1 cellular context compared by ENCODE assay signal in the genomic region with DNA sequence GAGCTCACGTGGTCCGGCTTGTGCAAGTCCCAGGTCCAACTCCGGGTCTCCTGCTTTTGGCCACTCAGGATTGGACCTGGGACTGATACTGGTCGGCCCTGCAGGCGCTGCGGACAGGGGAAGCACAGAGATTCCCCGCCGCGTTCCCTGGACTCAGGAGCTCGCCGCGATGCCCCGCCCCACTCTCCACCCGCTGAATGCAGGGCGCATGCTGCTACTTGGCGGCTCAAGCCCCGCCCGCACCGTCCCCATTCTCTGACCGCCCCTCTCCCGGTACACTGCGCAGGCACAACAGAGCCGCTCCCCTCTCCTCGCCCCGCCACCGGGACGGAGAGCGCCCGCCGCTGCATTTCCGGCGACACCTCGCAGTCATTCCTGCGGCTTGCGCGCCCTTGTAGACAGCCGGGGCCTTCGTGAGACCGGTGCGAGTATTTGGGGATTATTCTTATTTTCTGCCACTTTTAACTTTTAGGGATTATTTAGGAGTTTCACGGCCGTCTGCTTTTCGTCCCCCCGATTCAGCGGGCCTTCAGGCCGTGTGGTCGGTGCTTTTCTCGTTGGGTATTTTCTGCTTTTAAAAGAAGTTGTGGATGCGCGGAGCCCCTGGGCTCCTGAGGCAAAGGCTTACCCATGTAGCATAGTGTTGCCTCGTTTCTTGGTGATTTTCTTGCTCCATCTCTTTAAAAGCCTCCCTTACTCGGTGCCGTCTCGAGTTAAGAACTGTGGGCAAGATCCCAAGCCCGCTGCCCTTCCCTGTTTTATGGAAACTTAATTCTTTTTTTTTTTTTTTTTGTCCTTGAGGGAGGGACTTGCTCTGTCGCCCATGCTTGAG.
A peak's percentile ranks its signal among the peaks of the same experiment; 100 is the strongest.
TF ChIP-seq lines count a peak whose summit lies in the region.

A gene (plus strand): TSS at position 251 of the 832 bp plus-strand sequence. CDS start 1,544 bp downstream, outside the sequence.

TF ChIP-seq in HepG2, 621 proteins besides CTCF, POLR2A, EP300 and RAD21 (continued from another document and continues in another):
- TF ChIP-seq, protein P1, sequence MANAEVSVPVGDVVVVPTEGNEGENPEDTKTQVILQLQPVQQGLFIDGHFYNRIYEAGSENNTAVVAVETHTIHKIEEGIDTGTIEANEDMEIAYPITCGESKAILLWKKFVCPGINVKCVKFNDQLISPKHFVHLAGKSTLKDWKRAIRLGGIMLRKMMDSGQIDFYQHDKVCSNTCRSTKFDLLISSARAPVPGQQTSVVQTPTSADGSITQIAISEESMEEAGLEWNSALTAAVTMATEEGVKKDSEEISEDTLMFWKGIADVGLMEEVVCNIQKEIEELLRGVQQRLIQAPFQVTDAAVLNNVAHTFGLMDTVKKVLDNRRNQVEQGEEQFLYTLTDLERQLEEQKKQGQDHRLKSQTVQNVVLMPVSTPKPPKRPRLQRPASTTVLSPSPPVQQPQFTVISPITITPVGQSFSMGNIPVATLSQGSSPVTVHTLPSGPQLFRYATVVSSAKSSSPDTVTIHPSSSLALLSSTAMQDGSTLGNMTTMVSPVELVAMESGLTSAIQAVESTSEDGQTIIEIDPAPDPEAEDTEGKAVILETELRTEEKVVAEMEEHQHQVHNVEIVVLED (CRISPR knock-in tag; IDR thresholded peaks at IDR 0.05; ENCODE audit: borderline replicate concordance): peak; percentile 88
- TF ChIP-seq DR1 (CRISPR knock-in tag; IDR thresholded peaks at IDR 0.05) (peak; percentile 74), SIX1 (CRISPR knock-in tag; IDR thresholded peaks at IDR 0.05; ENCODE audit: borderline replicate concordance) (no peak), RNF2 (conservative IDR thresholded peaks at IDR 0.05; ENCODE audit: low read depth) (peak; percentile 46; the same call in 1 of the 2 replicates), NPAS2 (CRISPR knock-in tag; IDR thresholded peaks at IDR 0.05; ENCODE audit: borderline replicate concordance) (0 out of 2 replicates have a peak, but pooled peaks have one; percentile 90), ZNF792 (CRISPR knock-in tag; IDR thresholded peaks at IDR 0.05) (peak; percentile 96), FOXA3 (CRISPR knock-in tag; IDR thresholded peaks at IDR 0.05) (peak; percentile 81), ARID2 (CRISPR knock-in tag; IDR thresholded peaks at IDR 0.05; ENCODE audit: borderline replicate concordance) (peak; percentile 71), NBN (conservative IDR thresholded peaks at IDR 0.05) (no peak), ZNF10 (CRISPR knock-in tag; IDR thresholded peaks at IDR 0.05; ENCODE audit: borderline replicate concordance, low read depth) (no peak), AHR (CRISPR knock-in tag; IDR thresholded peaks at IDR 0.05) (no peak; the same call in 1 of the 2 replicates), CHD4 (IDR thresholded peaks at IDR 0.05; ENCODE audit: borderline replicate concordance, low read length) (no peak), MTA3 (CRISPR knock-in tag; IDR thresholded peaks at IDR 0.05) (no peak), ZNF343 (CRISPR knock-in tag; IDR thresholded peaks at IDR 0.05) (peak; percentile 97), ZNF234 (CRISPR knock-in tag; conservative IDR thresholded peaks at IDR 0.05) (no peak), KDM6A (CRISPR knock-in tag; IDR thresholded peaks at IDR 0.05; ENCODE audit: low read depth) (no peak), CREB1 (IDR thresholded peaks at IDR 0.05) (peak; percentile 57), CREB1 (CRISPR knock-in tag; IDR thresholded peaks at IDR 0.05) (peak; percentile 54; the same call in 1 of the 2 replicates), SMC3 (IDR thresholded peaks at IDR 0.05; ENCODE audit: low read length) (no peak; the same call in 1 of the 2 replicates), BORCS8-MEF2B (CRISPR knock-in tag; IDR thresholded peaks at IDR 0.05) (peak; percentile 96), ZNF709 (CRISPR knock-in tag; IDR thresholded peaks at IDR 0.05) (peak; percentile 94), FIP1L1 (IDR thresholded peaks at IDR 0.05; ENCODE audit: borderline replicate concordance, insufficient read depth, low read depth, low read length) (no peak), YEATS2 (CRISPR knock-in tag; IDR thresholded peaks at IDR 0.05; ENCODE audit: borderline replicate concordance) (peak; percentile 96), ZNF562 (CRISPR knock-in tag; IDR thresholded peaks at IDR 0.05; ENCODE audit: borderline replicate concordance) (no peak), ZNF672 (CRISPR knock-in tag; IDR thresholded peaks at IDR 0.05) (peak; percentile 78; the same call in 1 of the 2 replicates), ZFYVE20 (CRISPR knock-in tag; IDR thresholded peaks at IDR 0.05; ENCODE audit: borderline replicate concordance, low read depth) (no peak), NCOA2 (CRISPR knock-in tag; IDR thresholded peaks at IDR 0.05) (peak; percentile 58), SIX4 (CRISPR knock-in tag; IDR thresholded peaks at IDR 0.05) (0 out of 2 replicates have a peak, but pooled peaks have one; percentile 24), ZBTB7B (CRISPR knock-in tag; IDR thresholded peaks at IDR 0.05) (peak; percentile 83), FOXK2 (IDR thresholded peaks at IDR 0.05) (peak; percentile 53; the same call in 1 of the 2 replicates), ZNF737 (CRISPR knock-in tag; IDR thresholded peaks at IDR 0.05; ENCODE audit: borderline replicate concordance) (no peak), XRCC5 (optimal IDR thresholded peaks at IDR 0.05; ENCODE audit: low read length) (peak; percentile 95), ZNF557 (CRISPR knock-in tag; IDR thresholded peaks at IDR 0.05) (no peak), NR2F1 (CRISPR knock-in tag; IDR thresholded peaks at IDR 0.05) (no peak), NR2C2 (CRISPR knock-in tag; IDR thresholded peaks at IDR 0.05; ENCODE audit: borderline replicate concordance) (peak; percentile 78), CEBPG (CRISPR knock-in tag; IDR thresholded peaks at IDR 0.05) (peak; percentile 92), ZNF772 (CRISPR knock-in tag; IDR thresholded peaks at IDR 0.05) (peak; percentile 93), KDM3A (CRISPR knock-in tag; IDR thresholded peaks at IDR 0.05; ENCODE audit: low read depth) (peak; percentile 61; the same call in 1 of the 2 replicates), ZNF572 (CRISPR knock-in tag; IDR thresholded peaks at IDR 0.05) (0 out of 2 replicates have a peak, but pooled peaks have one; percentile 62)
- TF ChIP-seq, protein P2, sequence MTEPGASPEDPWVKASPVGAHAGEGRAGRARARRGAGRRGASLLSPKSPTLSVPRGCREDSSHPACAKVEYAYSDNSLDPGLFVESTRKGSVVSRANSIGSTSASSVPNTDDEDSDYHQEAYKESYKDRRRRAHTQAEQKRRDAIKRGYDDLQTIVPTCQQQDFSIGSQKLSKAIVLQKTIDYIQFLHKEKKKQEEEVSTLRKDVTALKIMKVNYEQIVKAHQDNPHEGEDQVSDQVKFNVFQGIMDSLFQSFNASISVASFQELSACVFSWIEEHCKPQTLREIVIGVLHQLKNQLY (CRISPR knock-in tag; IDR thresholded peaks at IDR 0.05): peak; percentile 61
- TF ChIP-seq, protein P3, sequence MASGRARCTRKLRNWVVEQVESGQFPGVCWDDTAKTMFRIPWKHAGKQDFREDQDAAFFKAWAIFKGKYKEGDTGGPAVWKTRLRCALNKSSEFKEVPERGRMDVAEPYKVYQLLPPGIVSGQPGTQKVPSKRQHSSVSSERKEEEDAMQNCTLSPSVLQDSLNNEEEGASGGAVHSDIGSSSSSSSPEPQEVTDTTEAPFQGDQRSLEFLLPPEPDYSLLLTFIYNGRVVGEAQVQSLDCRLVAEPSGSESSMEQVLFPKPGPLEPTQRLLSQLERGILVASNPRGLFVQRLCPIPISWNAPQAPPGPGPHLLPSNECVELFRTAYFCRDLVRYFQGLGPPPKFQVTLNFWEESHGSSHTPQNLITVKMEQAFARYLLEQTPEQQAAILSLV (CRISPR knock-in tag; IDR thresholded peaks at IDR 0.05; ENCODE audit: borderline replicate concordance): peak; percentile 99
- TF ChIP-seq, protein P4, sequence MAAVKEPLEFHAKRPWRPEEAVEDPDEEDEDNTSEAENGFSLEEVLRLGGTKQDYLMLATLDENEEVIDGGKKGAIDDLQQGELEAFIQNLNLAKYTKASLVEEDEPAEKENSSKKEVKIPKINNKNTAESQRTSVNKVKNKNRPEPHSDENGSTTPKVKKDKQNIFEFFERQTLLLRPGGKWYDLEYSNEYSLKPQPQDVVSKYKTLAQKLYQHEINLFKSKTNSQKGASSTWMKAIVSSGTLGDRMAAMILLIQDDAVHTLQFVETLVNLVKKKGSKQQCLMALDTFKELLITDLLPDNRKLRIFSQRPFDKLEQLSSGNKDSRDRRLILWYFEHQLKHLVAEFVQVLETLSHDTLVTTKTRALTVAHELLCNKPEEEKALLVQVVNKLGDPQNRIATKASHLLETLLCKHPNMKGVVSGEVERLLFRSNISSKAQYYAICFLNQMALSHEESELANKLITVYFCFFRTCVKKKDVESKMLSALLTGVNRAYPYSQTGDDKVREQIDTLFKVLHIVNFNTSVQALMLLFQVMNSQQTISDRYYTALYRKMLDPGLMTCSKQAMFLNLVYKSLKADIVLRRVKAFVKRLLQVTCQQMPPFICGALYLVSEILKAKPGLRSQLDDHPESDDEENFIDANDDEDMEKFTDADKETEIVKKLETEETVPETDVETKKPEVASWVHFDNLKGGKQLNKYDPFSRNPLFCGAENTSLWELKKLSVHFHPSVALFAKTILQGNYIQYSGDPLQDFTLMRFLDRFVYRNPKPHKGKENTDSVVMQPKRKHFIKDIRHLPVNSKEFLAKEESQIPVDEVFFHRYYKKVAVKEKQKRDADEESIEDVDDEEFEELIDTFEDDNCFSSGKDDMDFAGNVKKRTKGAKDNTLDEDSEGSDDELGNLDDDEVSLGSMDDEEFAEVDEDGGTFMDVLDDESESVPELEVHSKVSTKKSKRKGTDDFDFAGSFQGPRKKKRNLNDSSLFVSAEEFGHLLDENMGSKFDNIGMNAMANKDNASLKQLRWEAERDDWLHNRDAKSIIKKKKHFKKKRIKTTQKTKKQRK (IDR thresholded peaks at IDR 0.05; ENCODE audit: low read length): no peak
- TF ChIP-seq, protein P5, sequence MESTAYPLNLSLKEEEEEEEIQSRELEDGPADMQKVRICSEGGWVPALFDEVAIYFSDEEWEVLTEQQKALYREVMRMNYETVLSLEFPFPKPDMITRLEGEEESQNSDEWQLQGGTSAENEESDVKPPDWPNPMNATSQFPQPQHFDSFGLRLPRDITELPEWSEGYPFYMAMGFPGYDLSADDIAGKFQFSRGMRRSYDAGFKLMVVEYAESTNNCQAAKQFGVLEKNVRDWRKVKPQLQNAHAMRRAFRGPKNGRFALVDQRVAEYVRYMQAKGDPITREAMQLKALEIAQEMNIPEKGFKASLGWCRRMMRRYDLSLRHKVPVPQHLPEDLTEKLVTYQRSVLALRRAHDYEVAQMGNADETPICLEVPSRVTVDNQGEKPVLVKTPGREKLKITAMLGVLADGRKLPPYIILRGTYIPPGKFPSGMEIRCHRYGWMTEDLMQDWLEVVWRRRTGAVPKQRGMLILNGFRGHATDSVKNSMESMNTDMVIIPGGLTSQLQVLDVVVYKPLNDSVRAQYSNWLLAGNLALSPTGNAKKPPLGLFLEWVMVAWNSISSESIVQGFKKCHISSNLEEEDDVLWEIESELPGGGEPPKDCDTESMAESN (CRISPR knock-in tag; conservative IDR thresholded peaks at IDR 0.05): peak; percentile 90
- TF ChIP-seq, protein P6, sequence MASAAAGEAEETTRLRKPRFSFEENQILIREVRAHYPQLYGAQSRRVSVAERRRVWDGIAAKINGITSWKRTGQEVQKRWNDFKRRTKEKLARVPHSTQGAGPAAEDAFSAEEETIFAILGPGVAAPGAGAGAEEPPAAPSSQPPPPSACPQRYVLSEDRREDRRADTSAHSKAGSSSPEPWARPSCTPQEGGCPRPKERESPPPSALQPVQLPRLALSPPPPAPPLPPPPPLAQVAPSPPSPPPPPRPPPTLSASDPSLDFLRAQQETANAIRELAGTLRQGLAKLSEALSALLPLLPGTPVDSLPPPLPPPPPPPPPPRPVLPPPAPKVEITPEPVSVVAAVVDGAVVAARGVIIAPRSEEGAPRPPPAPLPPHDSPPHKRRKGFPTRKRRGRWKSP (CRISPR knock-in tag; IDR thresholded peaks at IDR 0.05): peak; percentile 96
- TF ChIP-seq, protein P7, sequence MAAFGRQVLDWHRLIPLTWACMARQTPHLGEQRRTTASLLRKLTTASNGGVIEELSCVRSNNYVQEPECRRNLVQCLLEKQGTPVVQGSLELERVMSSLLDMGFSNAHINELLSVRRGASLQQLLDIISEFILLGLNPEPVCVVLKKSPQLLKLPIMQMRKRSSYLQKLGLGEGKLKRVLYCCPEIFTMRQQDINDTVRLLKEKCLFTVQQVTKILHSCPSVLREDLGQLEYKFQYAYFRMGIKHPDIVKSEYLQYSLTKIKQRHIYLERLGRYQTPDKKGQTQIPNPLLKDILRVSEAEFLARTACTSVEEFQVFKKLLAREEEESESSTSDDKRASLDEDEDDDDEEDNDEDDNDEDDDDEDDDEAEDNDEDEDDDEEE (CRISPR knock-in tag; IDR thresholded peaks at IDR 0.05): peak; percentile 92; the same call in 1 of the 2 replicates
- TF ChIP-seq, protein P8, sequence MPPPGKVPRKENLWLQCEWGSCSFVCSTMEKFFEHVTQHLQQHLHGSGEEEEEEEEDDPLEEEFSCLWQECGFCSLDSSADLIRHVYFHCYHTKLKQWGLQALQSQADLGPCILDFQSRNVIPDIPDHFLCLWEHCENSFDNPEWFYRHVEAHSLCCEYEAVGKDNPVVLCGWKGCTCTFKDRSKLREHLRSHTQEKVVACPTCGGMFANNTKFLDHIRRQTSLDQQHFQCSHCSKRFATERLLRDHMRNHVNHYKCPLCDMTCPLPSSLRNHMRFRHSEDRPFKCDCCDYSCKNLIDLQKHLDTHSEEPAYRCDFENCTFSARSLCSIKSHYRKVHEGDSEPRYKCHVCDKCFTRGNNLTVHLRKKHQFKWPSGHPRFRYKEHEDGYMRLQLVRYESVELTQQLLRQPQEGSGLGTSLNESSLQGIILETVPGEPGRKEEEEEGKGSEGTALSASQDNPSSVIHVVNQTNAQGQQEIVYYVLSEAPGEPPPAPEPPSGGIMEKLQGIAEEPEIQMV (CRISPR knock-in tag; IDR thresholded peaks at IDR 0.05; ENCODE audit: low read depth): peak; percentile 91
